10 cellular contexts compared by ENCODE assay signal in the genomic region with DNA sequence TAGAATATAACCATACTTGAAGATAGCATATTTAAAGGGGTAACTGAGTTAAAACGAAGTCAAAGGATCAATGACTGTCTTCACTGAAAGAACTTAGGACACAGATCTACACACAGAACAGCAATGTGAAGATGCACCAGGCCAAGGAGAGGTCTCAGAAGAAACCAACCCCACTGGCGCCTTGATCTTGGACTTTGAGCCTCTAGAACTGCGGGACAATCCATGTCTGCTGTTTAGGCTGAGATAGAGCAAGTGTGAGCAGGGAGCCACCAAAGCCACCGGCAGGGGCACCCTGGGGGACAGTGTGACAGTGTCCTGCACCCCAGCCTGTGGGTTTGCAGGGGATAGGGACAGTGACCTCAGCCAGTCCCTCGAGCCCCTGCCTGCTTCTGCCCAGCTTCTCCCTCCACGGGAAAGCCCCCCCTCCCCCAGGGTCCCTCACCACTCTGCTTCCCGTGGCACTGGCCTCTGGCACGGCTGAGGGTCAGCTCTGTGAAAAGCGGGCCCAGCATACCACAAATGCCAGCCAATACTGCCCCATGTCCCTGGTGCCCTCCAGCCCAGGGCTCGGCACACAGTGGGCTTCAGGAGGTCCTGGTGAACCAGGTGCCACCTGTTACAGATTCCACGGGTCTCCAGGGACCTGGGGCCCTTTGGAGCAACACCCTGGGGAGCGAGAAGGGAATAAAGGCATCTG. TPM values are rescaled to one million over a fixed set of nuclear protein-coding genes. Genes with fewer than 3 reads are reported as not detected.
DNase-seq lines count a peak whose midpoint lies in the region; ATAC-seq and TF ChIP-seq lines count a peak whose summit lies in the region.
"Had no signal": no experiment of that assay in that cellular context is flagged by ENCODE, and none has a peak within 500 bp of the region (broad histone marks: within the 10 kb centered on the region; RNA-seq: fewer than 3 reads in every experiment).

No MANE protein-coding gene starts in this region.

- POLR2A ChIA-PET in T-cell (lab: Charles Lee): interaction anchor here (1.0 to 3.1 kb wide), 6 partner anchors 17 to 41 kb away, joined by 3 to 133 read pairs (median 17); a partner anchor contains a TSS

- TF ChIP-seq POLR2A in transverse colon (IDR thresholded peaks at IDR 0.05): no peak

- no peak overlapping the region for H3K4me3 ChIP-seq in mucosa of descending colon
- H3K4me3 ChIP-seq in transverse colon: no peak overlapping the region
- H3K4me3 ChIP-seq: skin epidermis had no signal

- no peaks in the 10 kb centered on the region for H3K9me3 ChIP-seq in mucosa of descending colon
- no peaks in the 10 kb centered on the region for H3K9me3 ChIP-seq in transverse colon

- peaks cover 18% of the 10 kb centered on the region for H3K4me1 Mint-ChIP-seq in activated T-cell treated with anti-CD3 and anti-CD28 coated beads, Interleukin-2, amount 50 U/mL, for 72 hours (ENCODE audit: low read depth)
- peaks cover 63% of the 10 kb centered on the region for H3K4me1 Mint-ChIP-seq in activated T-cell treated with anti-CD3 and anti-CD28 coated beads, Interleukin-2, amount 50 U/mL, for 24 hours (ENCODE audit: low read depth)
- H3K4me1 Mint-ChIP-seq in T-cell: peaks cover 64 to 67% (median 65%) of the 10 kb centered on the region in 3 donors

- H3K27ac Mint-ChIP-seq in activated T-cell treated with anti-CD3 and anti-CD28 coated beads, Interleukin-2, amount 50 U/mL, for 72 hours: no peak overlapping the region
- no peak overlapping the region for H3K27ac Mint-ChIP-seq in activated T-cell treated with anti-CD3 and anti-CD28 coated beads, Interleukin-2, amount 50 U/mL, for 24 hours
- H3K27ac Mint-ChIP-seq in T-cell: no peak overlapping the region

- no peak for TF ChIP-seq CTCF in mucosa of descending colon (IDR thresholded peaks at IDR 0.05)
- no peak for TF ChIP-seq CTCF in transverse colon (IDR thresholded peaks at IDR 0.05)

- DNase-seq in activated T-cell treated with anti-CD3 and anti-CD28 coated beads, Interleukin-2, amount 50 U/mL, for 72 hours: no peak
- no peak for DNase-seq in activated T-cell treated with anti-CD3 and anti-CD28 coated beads, Interleukin-2, amount 50 U/mL, for 24 hours
- DNase-seq in T-cell (no peak), mucosa of descending colon (peak in 2 of 3 donors; percentile 53 to 54), transverse colon (no peak), DMS53 (lab: John Stamatoyannopoulos, UW) (no peak), NCI-H748 treated with DMSO at 0.1 percent for 48 hours (lab: John Stamatoyannopoulos, UW) (no peak)
- DNase-seq: NCI-H2029 treated with DMSO at 0.1 percent for 48 hours had no signal

- no peaks in the 10 kb centered on the region for H3K9me3 Mint-ChIP-seq in activated T-cell treated with anti-CD3 and anti-CD28 coated beads, Interleukin-2, amount 50 U/mL, for 72 hours
- H3K9me3 Mint-ChIP-seq in activated T-cell treated with anti-CD3 and anti-CD28 coated beads, Interleukin-2, amount 50 U/mL, for 24 hours: no peaks in the 10 kb centered on the region
- no peaks in the 10 kb centered on the region for H3K9me3 Mint-ChIP-seq in T-cell

- TF ChIP-seq EP300 in transverse colon (IDR thresholded peaks at IDR 0.05; ENCODE audit: low read depth): no peak

- H3K4me1 ChIP-seq in mucosa of descending colon (ENCODE audit: low read depth) (peaks cover 31% of the 10 kb centered on the region), transverse colon (peaks cover 13 to 29% (median 26%) of the 10 kb centered on the region in 4 donors)

- CTCF ChIA-PET in T-cell (lab: Charles Lee): interaction anchor here (0.6 to 2.9 kb wide), 8 partner anchors 17 to 118 kb away, joined by 3 to 33 read pairs (median 5); no protein-coding TSS in a partner anchor

- ATAC-seq in activated T-cell treated with anti-CD3 and anti-CD28 coated beads, Interleukin-2, amount 50 U/mL, for 72 hours (replicated peaks in 1 of 2): no peak
- no peak for ATAC-seq in T-cell (replicated peaks in 1 of 4)
- no peak for ATAC-seq in mucosa of descending colon
- no peak for ATAC-seq in HG03175 (IDR thresholded peaks at IDR 0.05; ENCODE audit: unreplicated experiment)

- H3K27me3 ChIP-seq in transverse colon: no peaks in the 10 kb centered on the region

- 75 to 78% methylated on average over 3 to 12 of the region's 12 CpGs for WGBS in transverse colon (ENCODE audit: low coverage in 1 of 2), 2 donors

- H3K27ac ChIP-seq in transverse colon: peak overlapping the region in 3 of 4 donors; percentile 16 to 79 (median 62)

- peaks cover 45% of the 10 kb centered on the region for H3K27me3 Mint-ChIP-seq in activated T-cell treated with anti-CD3 and anti-CD28 coated beads, Interleukin-2, amount 50 U/mL, for 72 hours (ENCODE audit: low read depth)
- H3K27me3 Mint-ChIP-seq in activated T-cell treated with anti-CD3 and anti-CD28 coated beads, Interleukin-2, amount 50 U/mL, for 24 hours: peaks cover 27% of the 10 kb centered on the region
- H3K27me3 Mint-ChIP-seq in T-cell: no peaks in the 10 kb centered on the region

- H3K36me3 ChIP-seq in mucosa of descending colon (ENCODE audit: low read depth) (no peaks in the 10 kb centered on the region), transverse colon (no peaks in the 10 kb centered on the region)

- peak overlapping the region; percentile 14 to 23 for H3K4me3 Mint-ChIP-seq in activated T-cell treated with anti-CD3 and anti-CD28 coated beads, Interleukin-2, amount 50 U/mL, for 72 hours
- no peak overlapping the region for H3K4me3 Mint-ChIP-seq in activated T-cell treated with anti-CD3 and anti-CD28 coated beads, Interleukin-2, amount 50 U/mL, for 24 hours
- H3K4me3 Mint-ChIP-seq in T-cell: peak overlapping the region in 2 of 3 donors; percentile 46 to 83

- in situ Hi-C loops in transverse colon (cut with MboI; ENCODE audit: low pct_ligation_motif_present in 1 of 4, low pct_unique_long_range_greater_than_20kb in 1 of 4, low sequenced_read_pairs in 3 of 4): no loop called here

- intact Hi-C loops in mucosa of descending colon (cut with DNase I, micrococcal nuclease) (no loop called here), transverse colon (cut with DNase I; ENCODE audit: low total_unique reads) (no loop called here)

- peaks cover 0 to 6% of the 10 kb centered on the region in 2 donors for H3K36me3 Mint-ChIP-seq in activated T-cell treated with anti-CD3 and anti-CD28 coated beads, Interleukin-2, amount 50 U/mL, for 72 hours (ENCODE audit: insufficient read depth in 2 of 2)
- H3K36me3 Mint-ChIP-seq in activated T-cell treated with anti-CD3 and anti-CD28 coated beads, Interleukin-2, amount 50 U/mL, for 24 hours (ENCODE audit: low read depth): peaks cover 21% of the 10 kb centered on the region
- no peaks in the 10 kb centered on the region for H3K36me3 Mint-ChIP-seq in T-cell

RNA-seq across cellular contexts. Expression of a gene that starts 40.8 kb away (rescaled TPM):
- total RNA-seq in activated T-cell treated with anti-CD3 and anti-CD28 coated beads, Interleukin-2, amount 50 U/mL, for 72 hours: under 1 TPM; 0.36 to 0.76 TPM
- total RNA-seq in T-cell (100 to 1,000 TPM; 612 to 721 (median 621) TPM), mucosa of descending colon (10 to 100 TPM in 2 of 3 donors, 1 to 10 TPM in 1; 8.1 to 29.5 (median 23.4) TPM), transverse colon (10 to 100 TPM; 19.9 to 74.4 (median 48.9) TPM)

Comparison
In these comparisons a context has a peak if more than half of its experiments do, and no peak if none do; other contexts are left out.
1. DNase-seq: peak in mucosa of descending colon (2 of 3); none in activated T-cell treated with anti-CD3 and anti-CD28 coated beads, Interleukin-2, amount 50 U/mL, for 72 hours (0 of 2), activated T-cell treated with anti-CD3 and anti-CD28 coated beads, Interleukin-2, amount 50 U/mL, for 24 hours (single experiment), T-cell (0 of 34), transverse colon (single experiment), DMS53 (single experiment) and NCI-H748 treated with DMSO at 0.1 percent for 48 hours (single experiment).
2. RNA of a gene that starts 40.8 kb away (total RNA-seq): 612 to 721 TPM in T-cell; 19.9 to 74.4 TPM in transverse colon, 8.1 to 29.5 TPM in mucosa of descending colon and 0.36 to 0.76 TPM in activated T-cell treated with anti-CD3 and anti-CD28 coated beads, Interleukin-2, amount 50 U/mL, for 72 hours; every median in the first group is over 4 times any median in the second.